Comparison of ENCODE assay signal across 21 cellular contexts in genomic region chr5:55108651-55109050, GRCh38. TPM values are rescaled to one million over a fixed set of nuclear protein-coding genes. Genes with fewer than 3 reads are reported as not detected.
DNase-seq lines count a peak whose midpoint lies in the region; ATAC-seq, FAIRE-seq and TF ChIP-seq lines count a peak whose summit lies in the region.
"Had no signal": no experiment of that assay in that cellular context is flagged by ENCODE, and none has a peak within 500 bp of the region (broad histone marks: within the 10 kb centered on the region; RNA-seq: fewer than 3 reads in every experiment).

No MANE protein-coding gene starts in this region.

- no peaks in the 10 kb centered on the region for H4K20me1 ChIP-seq in astrocyte (ENCODE audit: insufficient read depth, low read length)
- H4K20me1 ChIP-seq: BLaER1 had no signal

- H3K79me2 ChIP-seq in astrocyte (ENCODE audit: insufficient read depth, low read length), result no peaks in the 10 kb centered on the region

- H3K9me3 Mint-ChIP-seq in natural killer cell (no peaks in the 10 kb centered on the region), astrocyte (ENCODE audit: unreplicated experiment) (peaks cover 1% of the 10 kb centered on the region)
- no peaks in the 10 kb centered on the region for H3K9me3 Mint-ChIP-seq in natural killer cell treated with Interleukin-12 subunit alpha and Interleukin-12 subunit beta and Interleukin-15 and Interleukin-18, amount 100 ng/mL, for 72 hours
- H3K9me3 Mint-ChIP-seq: CD4-positive, alpha-beta memory T cell had no signal

- H3K9ac ChIP-seq in astrocyte (ENCODE audit: low read length), result no peak overlapping the region
- H3K9ac ChIP-seq: BLaER1 had no signal

- H3K27ac ChIP-seq in astrocyte (ENCODE audit: low read depth, low read length), result no peak overlapping the region
- H3K27ac ChIP-seq: A549, BLaER1 had no signal

- H3K36me3 Mint-ChIP-seq in natural killer cell (peaks cover 48% of the 10 kb centered on the region), astrocyte (ENCODE audit: low read depth, unreplicated experiment) (no peaks in the 10 kb centered on the region)
- H3K36me3 Mint-ChIP-seq in natural killer cell treated with Interleukin-12 subunit alpha and Interleukin-12 subunit beta and Interleukin-15 and Interleukin-18, amount 100 ng/mL, for 72 hours, result peaks cover 49% of the 10 kb centered on the region

- no peaks in the 10 kb centered on the region for H3K27me3 ChIP-seq in astrocyte (ENCODE audit: insufficient read depth, low read length)
- H3K27me3 ChIP-seq: BLaER1 had no signal

- no peak overlapping the region for H2AFZ ChIP-seq in astrocyte (ENCODE audit: low read depth, low read length)

- H3K4me1 Mint-ChIP-seq in natural killer cell, result peaks cover 72 to 81% of the 10 kb centered on the region in 2 donors
- peaks cover 48 to 61% of the 10 kb centered on the region in 2 donors for H3K4me1 Mint-ChIP-seq in natural killer cell treated with Interleukin-12 subunit alpha and Interleukin-12 subunit beta and Interleukin-15 and Interleukin-18, amount 100 ng/mL, for 72 hours (ENCODE audit: low read depth in 2 of 2)
- H3K4me1 Mint-ChIP-seq in astrocyte (ENCODE audit: low read depth, unreplicated experiment), result peaks cover 15% of the 10 kb centered on the region

- H3K4me1 ChIP-seq in astrocyte (ENCODE audit: insufficient read depth, low read length), result no peaks in the 10 kb centered on the region
- H3K4me1 ChIP-seq: A549 had no signal

- no peaks in the 10 kb centered on the region for H3K9me3 ChIP-seq in astrocyte (ENCODE audit: insufficient read depth, low read depth, low read length)
- H3K9me3 ChIP-seq: A549 had no signal

- no peak for FAIRE-seq in astrocyte (lab: Jason Lieb, UNC)
- FAIRE-seq: A549, D721Med, H54 had no signal

- H3K4me3 ChIP-seq in astrocyte (ENCODE audit: insufficient read depth, low read depth, low read length), result no peak overlapping the region
- H3K4me3 ChIP-seq: A549, BLaER1 had no signal

- intact Hi-C loops in natural killer cell (cut with micrococcal nuclease), result no loop called here
- intact Hi-C loops in left cardiac atrium (cut with DNase I), result no loop called here

- DNase-seq in natural killer cell (no peak), astrocyte (ENCODE audit: low read depth) (no peak), iris pigment epithelial cell (ENCODE audit: low read depth) (peak; percentile 86), COR-L47 (lab: John Stamatoyannopoulos, UW) (no peak), left cardiac atrium (no peak)
- no peak for DNase-seq in natural killer cell treated with Interleukin-12 subunit alpha and Interleukin-12 subunit beta and Interleukin-15 and Interleukin-18, amount 100 ng/mL, for 72 hours (ENCODE audit: low spot score)
- DNase-seq: CD4-positive, alpha-beta memory T cell; KG1; NCI-H1417 treated with DMSO at 0.1 percent for 48 hours; NCI-H187 treated with DMSO at 0.1 percent for 48 hours; NCI-H226; NCI-H524; NCI-H82; OCI-M1; Right ventricle myocardium superior had no signal

- ATAC-seq in natural killer cell (no peak), HG03469 (IDR thresholded peaks at IDR 0.05; ENCODE audit: unreplicated experiment) (no peak), left cardiac atrium (no peak)
- no peak for ATAC-seq in natural killer cell treated with Interleukin-12 subunit alpha and Interleukin-12 subunit beta and Interleukin-15 and Interleukin-18, amount 100 ng/mL, for 72 hours
- ATAC-seq: A549 had no signal

- no peaks in the 10 kb centered on the region for H3K36me3 ChIP-seq in astrocyte (ENCODE audit: insufficient read depth, low read length)

- no peak overlapping the region for H3K4me2 ChIP-seq in astrocyte (ENCODE audit: low read length)
- H3K4me2 ChIP-seq: A549, BLaER1 had no signal

- TF ChIP-seq CTCF in natural killer cell (IDR thresholded peaks at IDR 0.05), result no peak
- TF ChIP-seq CTCF in astrocyte (IDR thresholded peaks at IDR 0.05; ENCODE audit: insufficient read depth, low read depth, low read length), result no peak

- H3K4me3 Mint-ChIP-seq in natural killer cell, result peak overlapping the region; percentile 91
- no peak overlapping the region for H3K4me3 Mint-ChIP-seq in natural killer cell treated with Interleukin-12 subunit alpha and Interleukin-12 subunit beta and Interleukin-15 and Interleukin-18, amount 100 ng/mL, for 72 hours
- no peak overlapping the region for H3K4me3 Mint-ChIP-seq in astrocyte (ENCODE audit: unreplicated experiment)

- H3K27me3 Mint-ChIP-seq in natural killer cell (ENCODE audit: low read depth in 2 of 2) (no peaks in the 10 kb centered on the region), astrocyte (ENCODE audit: low read depth, unreplicated experiment) (peaks cover 8% of the 10 kb centered on the region)
- H3K27me3 Mint-ChIP-seq in natural killer cell treated with Interleukin-12 subunit alpha and Interleukin-12 subunit beta and Interleukin-15 and Interleukin-18, amount 100 ng/mL, for 72 hours, result no peaks in the 10 kb centered on the region
- H3K27me3 Mint-ChIP-seq: CD4-positive, alpha-beta memory T cell had no signal

- peak overlapping the region; percentile 54 to 87 for H3K27ac Mint-ChIP-seq in natural killer cell
- H3K27ac Mint-ChIP-seq in natural killer cell treated with Interleukin-12 subunit alpha and Interleukin-12 subunit beta and Interleukin-15 and Interleukin-18, amount 100 ng/mL, for 72 hours, result peak overlapping the region in 1 of 2 donors; percentile 86
- H3K27ac Mint-ChIP-seq in astrocyte (ENCODE audit: unreplicated experiment), result peak overlapping the region; percentile 60

RNA-seq across cellular contexts. Expression of gene GZMA, which starts 6.2 kb away (rescaled TPM):
- 100 to 1,000 TPM; 530 to 621 (median 590) TPM for total RNA-seq in natural killer cell
- 1,000 to 10,000 TPM in 1 of 2 donors, 100 to 1,000 TPM in 1; 522 to 1,702 TPM for total RNA-seq in natural killer cell treated with Interleukin-12 subunit alpha and Interleukin-12 subunit beta and Interleukin-15 and Interleukin-18, amount 100 ng/mL, for 72 hours
- total RNA-seq in astrocyte, result 1.7 and 2.6 TPM in 2 replicates
- 1 to 10 TPM in 1 of 2 donors, under 1 TPM in 1; 0.37 to 3.1 TPM for total RNA-seq in left cardiac atrium
- total RNA-seq: HT-29 had no signal

RNA-seq across cellular contexts. Expression of gene GPX8, which starts 51.3 kb away (rescaled TPM):
- not detected for total RNA-seq in natural killer cell
- total RNA-seq in natural killer cell treated with Interleukin-12 subunit alpha and Interleukin-12 subunit beta and Interleukin-15 and Interleukin-18, amount 100 ng/mL, for 72 hours, result not detected
- 144 and 176 TPM in 2 replicates for total RNA-seq in astrocyte
- 10 to 100 TPM; 14.5 to 21.8 TPM for total RNA-seq in left cardiac atrium
- total RNA-seq: CD4-positive, alpha-beta memory T cell had no signal

Comparison
In these comparisons a context has a peak if more than half of its experiments do, and no peak if none do; other contexts are left out.
1. RNA of gene GZMA, which starts 6.2 kb away (total RNA-seq): 522 to 1,702 TPM in natural killer cell treated with Interleukin-12 subunit alpha and Interleukin-12 subunit beta and Interleukin-15 and Interleukin-18, amount 100 ng/mL, for 72 hours and 530 to 621 TPM in natural killer cell; 0.37 to 3.1 TPM in left cardiac atrium and 1.7 to 2.6 TPM in astrocyte; every median in the first group is over 100 times any median in the second.
2. RNA of gene GPX8, which starts 51.3 kb away (total RNA-seq): 144 to 176 TPM in astrocyte and 14.5 to 21.8 TPM in left cardiac atrium; not detected in natural killer cell and not detected in natural killer cell treated with Interleukin-12 subunit alpha and Interleukin-12 subunit beta and Interleukin-15 and Interleukin-18, amount 100 ng/mL, for 72 hours; every median in the first group is over 10 times any median in the second.